In the genomic region with DNA sequence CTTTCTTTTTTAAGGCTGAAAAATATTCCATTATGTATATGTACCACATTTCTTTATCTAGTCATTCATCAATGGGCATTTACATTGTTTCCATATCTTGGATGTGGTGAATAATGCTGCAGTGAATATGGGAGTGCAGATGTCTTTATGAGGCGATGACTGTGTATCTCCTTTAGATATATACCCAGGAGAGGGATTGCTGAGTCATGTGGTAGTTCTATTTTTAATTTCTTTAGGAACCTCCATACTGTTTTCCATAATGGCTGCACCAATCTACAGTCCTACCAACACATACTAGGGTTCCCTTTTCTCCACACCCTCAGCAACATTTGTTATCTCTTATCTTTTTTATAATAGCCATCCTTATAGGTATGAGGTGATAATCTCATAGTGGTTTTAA, we compare ENCODE assay signal across 19 cellular contexts.
"Had no signal": no experiment of that assay in that cellular context is flagged by ENCODE, and none has a peak within 500 bp of the region (broad histone marks: within the 10 kb centered on the region; RNA-seq: fewer than 3 reads in every experiment).

No MANE protein-coding gene starts in this region.

- H3K27ac Mint-ChIP-seq: activated B cell treated with CpG ODN at 0.5 μM for 24 hours; activated CD4-positive, alpha-beta memory T cell treated with anti-CD3 and anti-CD28 coated beads, Interleukin-2, amount 10 ng/mL, durations not matched to agents 7 days and 5 days; activated CD8-positive, alpha-beta memory T cell treated with anti-CD3 and anti-CD28 coated beads, Interleukin-2, amount 10 ng/mL, durations not matched to agents 7 days and 5 days; activated naive CD8-positive, alpha-beta T cell treated with anti-CD3 and anti-CD28 coated beads, Interleukin-2, amount 10 ng/mL, durations not matched to agents 7 days and 5 days; activated T-helper 2 cell treated with anti-CD3 and anti-CD28 coated beads, Interferon-gamma antibody, Interleukin-2, Interleukin-4, amounts not matched to agents 10 μg/mL and 5 μg/mL and 100 μg/mL, durations not matched to agents 14 hours and 24 hours and 36 hours; brain; memory B cell; naive thymus-derived CD8-positive, alpha-beta T cell; stimulated activated naive CD8-positive, alpha-beta T cell treated with anti-CD3 and anti-CD28 coated beads, Interleukin-15, Interleukin-2, amounts not matched to agents 100 ng/mL and 50 ng/mL, for 24 hours had no signal

- H3K4me3 Mint-ChIP-seq: activated B cell treated with CpG ODN at 0.5 μM for 24 hours; activated CD4-positive, alpha-beta memory T cell treated with anti-CD3 and anti-CD28 coated beads, Interleukin-2, amount 10 ng/mL, durations not matched to agents 7 days and 5 days; activated CD8-positive, alpha-beta memory T cell treated with anti-CD3 and anti-CD28 coated beads, Interleukin-2, amount 10 ng/mL, durations not matched to agents 7 days and 5 days; activated naive CD8-positive, alpha-beta T cell treated with anti-CD3 and anti-CD28 coated beads, Interleukin-2, amount 10 ng/mL, durations not matched to agents 7 days and 5 days; brain; memory B cell; naive thymus-derived CD8-positive, alpha-beta T cell; stimulated activated naive CD8-positive, alpha-beta T cell treated with anti-CD3 and anti-CD28 coated beads, Interleukin-15, Interleukin-2, amounts not matched to agents 100 ng/mL and 50 ng/mL, for 24 hours had no signal

- DNase-seq: activated B cell treated with CpG ODN at 0.5 μM for 24 hours; activated CD4-positive, alpha-beta memory T cell treated with anti-CD3 and anti-CD28 coated beads, Interleukin-2, amount 10 ng/mL, durations not matched to agents 7 days and 5 days; activated CD4-positive, alpha-beta T cell treated with anti-CD3 and anti-CD28 coated beads for 48 hours; activated CD8-positive, alpha-beta memory T cell treated with anti-CD3 and anti-CD28 coated beads, Interleukin-2, amount 10 ng/mL, durations not matched to agents 7 days and 5 days; activated naive CD4-positive, alpha-beta T cell treated with Interleukin-2 at 50 U/mL for 16 hours; activated naive CD8-positive, alpha-beta T cell treated with anti-CD3 and anti-CD28 coated beads, Interleukin-2, amount 10 ng/mL, durations not matched to agents 7 days and 5 days; activated T-cell treated with anti-CD3 and anti-CD28 coated beads, Interleukin-2, amount 50 U/mL, for 1 hour; central memory CD4-positive, alpha-beta T cell; erythroblast; naive thymus-derived CD8-positive, alpha-beta T cell; ovary; psoas muscle; right cardiac atrium had no signal

- H3K27ac ChIP-seq: ovary, psoas muscle, skin epidermis, tibial nerve had no signal

- H3K27me3 Mint-ChIP-seq: activated B cell treated with CpG ODN at 0.5 μM for 24 hours; activated CD4-positive, alpha-beta memory T cell treated with anti-CD3 and anti-CD28 coated beads, Interleukin-2, amount 10 ng/mL, durations not matched to agents 7 days and 5 days; activated CD8-positive, alpha-beta memory T cell treated with anti-CD3 and anti-CD28 coated beads, Interleukin-2, amount 10 ng/mL, durations not matched to agents 7 days and 5 days; activated naive CD8-positive, alpha-beta T cell treated with anti-CD3 and anti-CD28 coated beads, Interleukin-2, amount 10 ng/mL, durations not matched to agents 7 days and 5 days; brain; memory B cell; naive thymus-derived CD8-positive, alpha-beta T cell; stimulated activated naive CD8-positive, alpha-beta T cell treated with anti-CD3 and anti-CD28 coated beads, Interleukin-15, Interleukin-2, amounts not matched to agents 100 ng/mL and 50 ng/mL, for 24 hours had no signal

- H3K4me1 ChIP-seq: psoas muscle had no signal

- H3K9me3 ChIP-seq: ovary, psoas muscle, tibial nerve had no signal

- ATAC-seq: activated CD8-positive, alpha-beta memory T cell treated with anti-CD3 and anti-CD28 coated beads, Interleukin-2, amount 10 ng/mL, durations not matched to agents 7 days and 5 days; naive thymus-derived CD8-positive, alpha-beta T cell; psoas muscle; right cardiac atrium had no signal

- H3K4me3 ChIP-seq: ovary, psoas muscle, skin epidermis, tibial nerve had no signal

- H3K36me3 ChIP-seq: ovary had no signal

- H3K27me3 ChIP-seq: ovary, tibial nerve had no signal

- H3K9me3 Mint-ChIP-seq: activated CD4-positive, alpha-beta memory T cell treated with anti-CD3 and anti-CD28 coated beads, Interleukin-2, amount 10 ng/mL, durations not matched to agents 7 days and 5 days; activated naive CD8-positive, alpha-beta T cell treated with anti-CD3 and anti-CD28 coated beads, Interleukin-2, amount 10 ng/mL, durations not matched to agents 7 days and 5 days; activated T-helper 2 cell treated with anti-CD3 and anti-CD28 coated beads, Interferon-gamma antibody, Interleukin-2, Interleukin-4, amounts not matched to agents 10 μg/mL and 5 μg/mL and 100 μg/mL, durations not matched to agents 14 hours and 24 hours and 36 hours; memory B cell; naive thymus-derived CD8-positive, alpha-beta T cell; stimulated activated naive CD8-positive, alpha-beta T cell treated with anti-CD3 and anti-CD28 coated beads, Interleukin-15, Interleukin-2, amounts not matched to agents 100 ng/mL and 50 ng/mL, for 24 hours had no signal
